In genomic region chr10:133087679-133088523, GRCh38 we compare ENCODE assay signal across 1 cellular context.
TF ChIP-seq lines count a peak whose summit lies in the region.

Gene ADGRA1, plus strand, starts transcription at chr10:133087924. Its CDS starts 986 bp downstream, at chr10:133088910.

TF ChIP-seq in A549, 52 proteins besides CTCF, POLR2A, EP300 and RAD21:
- TF ChIP-seq ZFP36 (IDR thresholded peaks at IDR 0.05; ENCODE audit: borderline replicate concordance, partially characterized antibody) (no peak), MAZ (IDR thresholded peaks at IDR 0.05; ENCODE audit: borderline replicate concordance, low read depth, low read length) (no peak), HOXB5 (CRISPR knock-in tag; IDR thresholded peaks at IDR 0.05) (no peak), ATOH8 (CRISPR knock-in tag; IDR thresholded peaks at IDR 0.05; ENCODE audit: low read depth) (no peak)
TF ChIP-seq in A549: peak in this region for 0.
